ENCODE assay signal across 14 cellular contexts in the genomic region with DNA sequence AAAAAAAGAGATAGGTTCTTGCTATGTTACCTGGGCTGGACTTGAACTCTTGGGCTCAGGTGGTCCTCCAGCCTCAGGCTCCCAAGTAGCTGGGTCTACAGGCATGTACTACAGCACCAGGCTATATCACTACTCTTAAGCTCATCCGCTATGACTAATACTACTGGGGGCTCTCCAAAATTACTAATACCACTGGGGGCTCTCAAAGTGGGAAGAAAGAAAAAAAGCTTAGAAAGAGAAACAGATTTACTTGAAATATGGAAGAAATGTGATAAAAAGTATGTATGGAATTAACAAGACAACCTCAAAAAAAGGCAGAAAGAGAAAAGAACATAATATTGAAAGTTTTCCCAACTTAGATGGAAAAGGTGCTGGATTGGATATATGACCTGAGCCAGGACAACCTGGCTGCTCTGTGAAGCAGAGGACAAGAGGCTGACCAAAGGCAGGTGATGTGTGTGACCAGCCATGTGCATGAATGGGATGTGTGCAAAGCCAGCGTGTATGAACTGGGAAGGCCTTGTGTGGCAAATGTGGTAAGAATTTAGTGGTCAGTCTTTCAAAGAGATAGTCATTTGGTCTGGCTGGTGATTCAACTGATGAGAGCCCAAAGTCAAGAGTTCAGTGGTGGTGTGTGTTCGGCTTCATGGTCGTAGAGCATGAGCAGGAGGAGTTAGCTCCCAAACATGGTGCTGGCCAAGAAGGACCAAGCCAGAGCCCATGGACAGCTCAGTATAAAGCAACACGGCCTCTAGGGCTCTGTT.
DNase-seq lines count a peak whose midpoint lies in the region; ATAC-seq and TF ChIP-seq lines count a peak whose summit lies in the region.
"Had no signal": no experiment of that assay in that cellular context is flagged by ENCODE, and none has a peak within 500 bp of the region (broad histone marks: within the 10 kb centered on the region; RNA-seq: fewer than 3 reads in every experiment).

No MANE protein-coding gene starts in this region.

- H3K36me3 Mint-ChIP-seq in activated B cell treated with CpG ODN at 0.5 μM for 24 hours (ENCODE audit: low read depth) = peaks cover 42% of the 10 kb centered on the region
- peaks cover 0 to 15% (median 5%) of the 10 kb centered on the region in 5 donors for H3K36me3 Mint-ChIP-seq in naive thymus-derived CD4-positive, alpha-beta T cell
- H3K36me3 Mint-ChIP-seq in CD14-positive monocyte = peaks cover 24 to 27% of the 10 kb centered on the region in 2 donors

- intact Hi-C loops in activated B cell treated with CpG ODN at 0.5 μM for 24 hours (cut with micrococcal nuclease) = loop anchor here (5.0 kb wide), 1 partner anchor 299 kb away; a partner anchor contains a TSS
- intact Hi-C loops in naive thymus-derived CD4-positive, alpha-beta T cell (cut with micrococcal nuclease) = no loop called here
- intact Hi-C loops in CD14-positive monocyte (cut with micrococcal nuclease) = loop anchor here in 1 of 2 donors (10.0 kb wide), 1 partner anchor 48 kb away; no protein-coding TSS in a partner anchor

- H3K9me3 Mint-ChIP-seq in activated B cell treated with CpG ODN at 0.5 μM for 24 hours (no peaks in the 10 kb centered on the region), CD14-positive monocyte (peaks cover 0 to 2% (median 0%) of the 10 kb centered on the region in 7 donors)
- H3K9me3 Mint-ChIP-seq in naive thymus-derived CD4-positive, alpha-beta T cell = no peaks in the 10 kb centered on the region
- H3K9me3 Mint-ChIP-seq: T-helper 1 cell treated with Interleukin-12 subunit alpha and Interleukin-12 subunit beta and Interleukin-4 antibody, amounts not matched to agents 30 μg/mL and 1 μg/mL, for 36 hours had no signal

- CTCF ChIA-PET in activated B cell treated with CpG ODN at 0.5 μM for 24 hours (lab: Charles Lee) = interaction anchor here (3.0 kb wide), 1 partner anchor 16 kb away, joined by 14 read pairs; no protein-coding TSS in a partner anchor
- CTCF ChIA-PET in naive thymus-derived CD4-positive, alpha-beta T cell (lab: Charles Lee) = interaction anchor here (0.5 to 2.0 kb wide), 3 partner anchors 16 to 70 kb away, joined by 4 to 7 read pairs (median 4); no protein-coding TSS in a partner anchor

- peaks cover 12 to 25% of the 10 kb centered on the region in 2 donors for H3K4me1 ChIP-seq in naive thymus-derived CD4-positive, alpha-beta T cell (ENCODE audit: control insufficient read depth in 2 of 2, insufficient read depth in 2 of 2, low read length in 2 of 2)

- no peaks in the 10 kb centered on the region for H3K9me3 ChIP-seq in naive thymus-derived CD4-positive, alpha-beta T cell (ENCODE audit: control insufficient read depth in 2 of 3, low read length in 3 of 3)
- H3K9me3 ChIP-seq: thoracic aorta had no signal

- DNase-seq in activated B cell treated with CpG ODN at 0.5 μM for 24 hours (no peak), CD14-positive monocyte (ENCODE audit: low spot score) (no peak), mucosa of gallbladder (ENCODE audit: low spot score) (no peak)
- DNase-seq in naive thymus-derived CD4-positive, alpha-beta T cell = no peak
- DNase-seq: activated effector memory CD4-positive, alpha-beta T cell treated with Interleukin-2 at 50 U/mL for 16 hours; GF-D8; NCI-H69 had no signal

- POLR2A ChIA-PET in activated B cell treated with CpG ODN at 0.5 μM for 24 hours (lab: Charles Lee) = interaction anchor here (0.8 to 1.2 kb wide), 2 partner anchors 19 to 87 kb away, joined by 3 to 4 read pairs; no protein-coding TSS in a partner anchor
- POLR2A ChIA-PET in naive thymus-derived CD4-positive, alpha-beta T cell (lab: Charles Lee) = interaction anchor here (0.6 kb wide), 2 partner anchors 9 to 53 kb away, joined by 3 read pairs; no protein-coding TSS in a partner anchor

- peak; percentile 70 for ATAC-seq in GM18511 (IDR thresholded peaks at IDR 0.05; ENCODE audit: unreplicated experiment)
- ATAC-seq in HG02678 (IDR thresholded peaks at IDR 0.05; ENCODE audit: unreplicated experiment) = peak; percentile 65
- ATAC-seq in activated B cell treated with CpG ODN at 0.5 μM for 24 hours (ENCODE audit: low read depth) = no peak
- ATAC-seq in naive thymus-derived CD4-positive, alpha-beta T cell = no peak
- ATAC-seq in GM21737 (IDR thresholded peaks at IDR 0.05; ENCODE audit: unreplicated experiment) = no peak
- ATAC-seq in HG03521 (IDR thresholded peaks at IDR 0.05; ENCODE audit: unreplicated experiment) = no peak

- H3K36me3 ChIP-seq in naive thymus-derived CD4-positive, alpha-beta T cell (ENCODE audit: control insufficient read depth in 2 of 3, insufficient read depth in 3 of 3, low read length in 3 of 3) = peaks cover 0 to 6% (median 5%) of the 10 kb centered on the region in 3 experiments

- H3K27me3 ChIP-seq in naive thymus-derived CD4-positive, alpha-beta T cell (ENCODE audit: control insufficient read depth in 2 of 2, insufficient read depth in 2 of 2, low read length in 2 of 2) = no peaks in the 10 kb centered on the region

- TF ChIP-seq CTCF in activated B cell treated with CpG ODN at 0.5 μM for 24 hours (IDR thresholded peaks at IDR 0.05) = no peak
- TF ChIP-seq CTCF in CD14-positive monocyte (IDR thresholded peaks at IDR 0.05) = no peak

- no peak overlapping the region for H3K4me3 ChIP-seq in naive thymus-derived CD4-positive, alpha-beta T cell (ENCODE audit: low read length)
- H3K4me3 ChIP-seq: thoracic aorta had no signal

- H3K27me3 Mint-ChIP-seq in activated B cell treated with CpG ODN at 0.5 μM for 24 hours (no peaks in the 10 kb centered on the region), CD14-positive monocyte (ENCODE audit: low read depth in 3 of 3) (no peaks in the 10 kb centered on the region)
- H3K27me3 Mint-ChIP-seq in naive thymus-derived CD4-positive, alpha-beta T cell = no peaks in the 10 kb centered on the region

- no peak overlapping the region for H3K27ac ChIP-seq in naive thymus-derived CD4-positive, alpha-beta T cell (ENCODE audit: low read depth, low read length)
- H3K27ac ChIP-seq: KMS-11, thoracic aorta had no signal

- H3K4me3 Mint-ChIP-seq in activated B cell treated with CpG ODN at 0.5 μM for 24 hours = no peak overlapping the region
- H3K4me3 Mint-ChIP-seq in naive thymus-derived CD4-positive, alpha-beta T cell = peak overlapping the region in 1 of 10 donors; percentile 29
- no peak overlapping the region for H3K4me3 Mint-ChIP-seq in CD14-positive monocyte
- H3K4me3 Mint-ChIP-seq: T-helper 1 cell treated with Interleukin-12 subunit alpha and Interleukin-12 subunit beta and Interleukin-4 antibody, amounts not matched to agents 30 μg/mL and 1 μg/mL, for 36 hours had no signal

- H3K4me1 Mint-ChIP-seq in activated B cell treated with CpG ODN at 0.5 μM for 24 hours (peaks cover 65% of the 10 kb centered on the region), CD14-positive monocyte (peaks cover 22% of the 10 kb centered on the region)
- peaks cover 44 to 66% (median 59%) of the 10 kb centered on the region in 7 donors for H3K4me1 Mint-ChIP-seq in naive thymus-derived CD4-positive, alpha-beta T cell

- H3K27ac Mint-ChIP-seq in activated B cell treated with CpG ODN at 0.5 μM for 24 hours = peak overlapping the region; percentile 74
- H3K27ac Mint-ChIP-seq in naive thymus-derived CD4-positive, alpha-beta T cell = peak overlapping the region in 5 of 9 donors; percentile 42 to 82 (median 65)
- peak overlapping the region in 1 of 7 donors; percentile 10 for H3K27ac Mint-ChIP-seq in CD14-positive monocyte
- H3K27ac Mint-ChIP-seq: T-helper 1 cell treated with Interleukin-12 subunit alpha and Interleukin-12 subunit beta and Interleukin-4 antibody, amounts not matched to agents 30 μg/mL and 1 μg/mL, for 36 hours had no signal

Comparison
In these comparisons a context has a peak if more than half of its experiments do, and no peak if none do; other contexts are left out.
1. ATAC-seq: peak in GM18511 (single experiment) and HG02678 (single experiment); none in activated B cell treated with CpG ODN at 0.5 μM for 24 hours (single experiment), naive thymus-derived CD4-positive, alpha-beta T cell (single experiment), GM21737 (single experiment) and HG03521 (single experiment).